ENCODE assay signal across 8 cellular contexts in the genomic region with DNA sequence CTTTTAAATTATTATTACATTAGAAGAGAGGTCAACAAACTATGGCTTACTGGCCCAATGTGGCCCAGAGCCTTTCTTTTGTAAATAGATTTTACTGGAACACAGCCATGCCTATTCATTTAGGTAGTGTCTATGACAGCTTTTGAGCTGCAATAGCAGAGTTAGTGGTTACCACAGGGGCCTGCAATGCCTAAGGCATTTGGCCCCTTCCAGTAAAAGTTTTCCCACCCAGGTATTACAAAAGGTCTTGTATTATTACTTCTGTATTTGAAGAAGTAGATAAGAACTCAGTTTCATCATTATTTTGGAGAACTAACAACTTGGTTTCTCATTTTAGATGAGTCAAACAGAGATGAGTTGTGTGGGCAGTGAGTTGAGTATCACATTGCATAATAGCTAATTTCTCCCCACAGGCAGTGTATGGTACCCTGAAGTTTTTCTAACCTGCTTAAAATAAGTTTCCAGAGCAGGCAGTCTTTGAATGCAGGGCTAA. TPM values are rescaled to one million over a fixed set of nuclear protein-coding genes. Genes with fewer than 3 reads are reported as not detected.
DNase-seq lines count a peak whose midpoint lies in the region; ATAC-seq and TF ChIP-seq lines count a peak whose summit lies in the region.

No MANE protein-coding gene starts in this region.

- ATAC-seq in GM21360 (IDR thresholded peaks at IDR 0.05; ENCODE audit: unreplicated experiment) (peak; percentile 97), HG03521 (IDR thresholded peaks at IDR 0.05; ENCODE audit: unreplicated experiment) (peak; percentile 87)

- no peak for TF ChIP-seq CTCF in choroid plexus epithelial cell (conservative IDR thresholded peaks at IDR 0.05; ENCODE audit: low read depth, low read length)

- peak; percentile 20 for DNase-seq in EH (ENCODE audit: low read depth)
- DNase-seq in choroid plexus epithelial cell (ENCODE audit: low read depth) = peak; percentile 72
- DNase-seq in UCSD-AML1 (lab: John Stamatoyannopoulos, UW; ENCODE audit: unreplicated experiment) = no peak
- no peak for DNase-seq in mucosa of gallbladder (ENCODE audit: low spot score)
- DNase-seq in NCI-H1417 (lab: John Stamatoyannopoulos, UW) = no peak
- no peak for DNase-seq in HPDE6-E6E7 (ENCODE audit: extremely low spot score)

- no peak overlapping the region for H3K4me3 ChIP-seq in choroid plexus epithelial cell (ENCODE audit: low read depth, low read length)

RNA-seq across cellular contexts. Expression of a gene that starts 9.5 kb away (rescaled TPM):
- total RNA-seq in mucosa of gallbladder = 42.9 TPM

RNA-seq across cellular contexts. Expression of a gene that starts 9.6 kb away (rescaled TPM):
- total RNA-seq in mucosa of gallbladder = 5.5 TPM

RNA-seq across cellular contexts. Expression of a gene that starts 27.5 kb away (rescaled TPM):
- not detected for total RNA-seq in mucosa of gallbladder

Comparison
In these comparisons a context has a peak if more than half of its experiments do, and no peak if none do; other contexts are left out.
1. DNase-seq: peak in EH (single experiment) and choroid plexus epithelial cell (single experiment); none in UCSD-AML1 (single experiment), mucosa of gallbladder (single experiment), NCI-H1417 (0 of 3) and HPDE6-E6E7 (single experiment).